Comparison of ENCODE assay signal across 8 cellular contexts in genomic region chr22:44351685-44352377, GRCh38. TPM values are rescaled to one million over a fixed set of nuclear protein-coding genes. Genes with fewer than 3 reads are reported as not detected.
A peak's percentile ranks its signal among the peaks of the same experiment; 100 is the strongest.
DNase-seq lines count a peak whose midpoint lies in the region; ATAC-seq and TF ChIP-seq lines count a peak whose summit lies in the region.

No MANE protein-coding gene starts in this region.

- TF ChIP-seq CTCF in nephron progenitor cell (IDR thresholded peaks at IDR 0.05) (no peak), vagina (IDR thresholded peaks at IDR 0.05) (no peak)

- no peak overlapping the region for H3K4me3 ChIP-seq in vagina

- DNase-seq in DMS79 treated with DMSO at 0.1 percent for 48 hours (lab: John Stamatoyannopoulos, UW): peak; percentile 67
- DNase-seq in NCI-H2107 (lab: John Stamatoyannopoulos, UW): peak; percentile 51
- peak; percentile 97 for DNase-seq in astrocyte of the hippocampus (ENCODE audit: low read depth, low spot score)
- no peak for DNase-seq in nephron progenitor cell
- no peak for DNase-seq in vagina (ENCODE audit: extremely low spot score in 2 of 2)
- DNase-seq in NCI-H1092 (lab: John Stamatoyannopoulos, UW): no peak

- no peak for TF ChIP-seq POLR2A in vagina (IDR thresholded peaks at IDR 0.05)

- ATAC-seq in HG03135 (IDR thresholded peaks at IDR 0.05; ENCODE audit: unreplicated experiment) (no peak), HG02938 (IDR thresholded peaks at IDR 0.05; ENCODE audit: unreplicated experiment) (no peak)

- H3K36me3 Mint-ChIP-seq in nephron progenitor cell (ENCODE audit: low read depth): no peaks in the 10 kb centered on the region

- H3K27ac Mint-ChIP-seq in nephron progenitor cell: peak overlapping the region; percentile 6

- no peaks in the 10 kb centered on the region for H3K9me3 ChIP-seq in vagina

- no peak overlapping the region for H3K27ac ChIP-seq in vagina

- H3K9me3 Mint-ChIP-seq in nephron progenitor cell: no peaks in the 10 kb centered on the region

- H3K27me3 Mint-ChIP-seq in nephron progenitor cell (ENCODE audit: low read depth, poor library complexity): peaks cover 34% of the 10 kb centered on the region

- peaks cover 12% of the 10 kb centered on the region for H3K4me1 ChIP-seq in vagina

- H3K4me1 Mint-ChIP-seq in nephron progenitor cell: peaks cover 75% of the 10 kb centered on the region

- no peaks in the 10 kb centered on the region for H3K27me3 ChIP-seq in vagina

- intact Hi-C loops in vagina (cut with DNase I): no loop called here

- H3K4me3 Mint-ChIP-seq in nephron progenitor cell: no peak overlapping the region

- H3K36me3 ChIP-seq in vagina: no peaks in the 10 kb centered on the region

RNA-seq across cellular contexts. Expression of gene SHISAL1, which starts 39.1 kb away (rescaled TPM):
- 7.6 TPM for total RNA-seq in vagina

Comparison
In these comparisons a context has a peak if more than half of its experiments do, and no peak if none do; other contexts are left out.
1. DNase-seq: peak in DMS79 treated with DMSO at 0.1 percent for 48 hours (single experiment), NCI-H2107 (single experiment) and astrocyte of the hippocampus (single experiment); none in nephron progenitor cell (single experiment), vagina (0 of 2) and NCI-H1092 (single experiment).